Comparison of ENCODE assay signal across 8 cellular contexts in genomic region chr7:5641772-5642425, GRCh38. TPM values are rescaled to one million over a fixed set of nuclear protein-coding genes. Genes with fewer than 3 reads are reported as not detected.
A peak's percentile ranks its signal among the peaks of the same experiment; 100 is the strongest.
DNase-seq lines count a peak whose midpoint lies in the region; ATAC-seq, FAIRE-seq and TF ChIP-seq lines count a peak whose summit lies in the region.
"Not testable (repeated sequence)": the region's sequence is repeated elsewhere in the genome, so short reads cannot be mapped to it uniquely, and the experiment has no call there.

No MANE protein-coding gene starts in this region.

- not testable (repeated sequence) for H3K9me3 ChIP-seq in CD4-positive, alpha-beta T cell (ENCODE audit: control insufficient read depth, low read length); SK-N-MC (ENCODE audit: low read depth, low read length); right lobe of liver; spleen

- CTCF ChIA-PET in CD4-positive, alpha-beta T cell (lab: Charles Lee) = interaction anchor here (0.6 to 1.7 kb wide), 6 partner anchors 11 to 401 kb away, joined by 3 to 5 read pairs (median 4); no protein-coding TSS in a partner anchor
- CTCF ChIA-PET in activated CD8-positive, alpha-beta T cell treated with anti-CD3 and anti-CD28 coated beads for 36 hours (lab: Charles Lee) = interaction anchor here (1.1 to 3.5 kb wide), 5 partner anchors 23 to 276 kb away, joined by 3 to 13 read pairs (median 4); no protein-coding TSS in a partner anchor

- TF ChIP-seq POLR2A in right lobe of liver (IDR thresholded peaks at IDR 0.05); spleen (IDR thresholded peaks at IDR 0.05): not testable (repeated sequence)

- DNase-seq in CD4-positive, alpha-beta T cell = peak in 3 of 10 experiments; percentile 7 to 22 (median 10)
- DNase-seq in HTR-8/SVneo (ENCODE audit: insufficient read length, low spot score) (peak; percentile 37), astrocyte of the spinal cord (ENCODE audit: low read depth, low spot score) (peak; percentile 69), epithelial cell of prostate (ENCODE audit: low read depth, low spot score) (peak; percentile 80)
- DNase-seq in SK-N-MC (ENCODE audit: low read depth, low spot score); activated CD8-positive, alpha-beta T cell treated with anti-CD3 and anti-CD28 coated beads for 36 hours; right lobe of liver; spleen: not testable (repeated sequence)

- H3K36me3 ChIP-seq in SK-N-MC (ENCODE audit: insufficient read depth, low read length) (peaks cover 48% of the 10 kb centered on the region), right lobe of liver (peaks cover 0 to 12% (median 5%) of the 10 kb centered on the region in 4 donors), spleen (peaks cover 0 to 88% (median 42%) of the 10 kb centered on the region in 6 donors)

- ATAC-seq in CD4-positive, alpha-beta T cell (ENCODE audit: poor library complexity) = peak; percentile 86
- ATAC-seq in activated CD8-positive, alpha-beta T cell treated with anti-CD3 and anti-CD28 coated beads for 36 hours = peak; percentile 86
- peak in 3 of 4 donors; percentile 12 to 23 (median 15) for ATAC-seq in right lobe of liver

- not testable (repeated sequence) for H3K9ac ChIP-seq in SK-N-MC (ENCODE audit: insufficient read length)

- not testable (repeated sequence) for H3K9me3 Mint-ChIP-seq in CD4-positive, alpha-beta T cell; activated CD8-positive, alpha-beta T cell treated with anti-CD3 and anti-CD28 coated beads for 36 hours

- H3K4me1 Mint-ChIP-seq in CD4-positive, alpha-beta T cell (ENCODE audit: low read depth) = peaks cover 34% of the 10 kb centered on the region
- H3K4me1 Mint-ChIP-seq in activated CD8-positive, alpha-beta T cell treated with anti-CD3 and anti-CD28 coated beads for 36 hours (ENCODE audit: low read depth) = peaks cover 30% of the 10 kb centered on the region

- H3K27ac ChIP-seq in CD4-positive, alpha-beta T cell (ENCODE audit: low read depth, low read length); right lobe of liver: not testable (repeated sequence)
- peak overlapping the region; percentile 91 for H3K27ac ChIP-seq in SK-N-MC
- peak overlapping the region; percentile 68 for H3K27ac ChIP-seq in epithelial cell of prostate
- peak overlapping the region; percentile 6 to 78 (median 68) for H3K27ac ChIP-seq in spleen

- not testable (repeated sequence) for TF ChIP-seq CTCF in CD4-positive, alpha-beta T cell (IDR thresholded peaks at IDR 0.05); activated CD8-positive, alpha-beta T cell treated with anti-CD3 and anti-CD28 coated beads for 36 hours (IDR thresholded peaks at IDR 0.05); astrocyte of the spinal cord (IDR thresholded peaks at IDR 0.05; ENCODE audit: low read depth, low read length); right lobe of liver (IDR thresholded peaks at IDR 0.05); spleen (IDR thresholded peaks at IDR 0.05 in 8 of 11, conservative IDR thresholded peaks at IDR 0.05 in 3 of 11)

- peak overlapping the region; percentile 50 for H3K27ac Mint-ChIP-seq in CD4-positive, alpha-beta T cell
- H3K27ac Mint-ChIP-seq in activated CD8-positive, alpha-beta T cell treated with anti-CD3 and anti-CD28 coated beads for 36 hours = not testable (repeated sequence)

- peak overlapping the region; percentile 20 for H3K4me3 Mint-ChIP-seq in CD4-positive, alpha-beta T cell
- not testable (repeated sequence) for H3K4me3 Mint-ChIP-seq in activated CD8-positive, alpha-beta T cell treated with anti-CD3 and anti-CD28 coated beads for 36 hours

- FAIRE-seq in HTR-8/SVneo (lab: Jason Lieb, UNC) = not testable (repeated sequence)

- not testable (repeated sequence) for H3K4me3 ChIP-seq in SK-N-MC; astrocyte of the spinal cord (ENCODE audit: low read depth, low read length); right lobe of liver; spleen

- 71% methylated on average over 7 of the region's 10 CpGs for WGBS in right lobe of liver (ENCODE audit: insufficient coverage, low coverage, low lambda C conversion rate, missing lambda C conversion rate)
- 75 to 87% (median 81%) methylated on average over 10 of the region's 10 CpGs for WGBS in spleen, 5 donors

- in situ Hi-C loops in astrocyte of the spinal cord (cut with HindIII; ENCODE audit: low sequenced_read_pairs) = not testable (repeated sequence)

- H3K27me3 Mint-ChIP-seq in CD4-positive, alpha-beta T cell; activated CD8-positive, alpha-beta T cell treated with anti-CD3 and anti-CD28 coated beads for 36 hours: not testable (repeated sequence)

- peaks cover 88% of the 10 kb centered on the region for H3K36me3 Mint-ChIP-seq in CD4-positive, alpha-beta T cell (ENCODE audit: low read depth)
- H3K36me3 Mint-ChIP-seq in activated CD8-positive, alpha-beta T cell treated with anti-CD3 and anti-CD28 coated beads for 36 hours (ENCODE audit: low read depth) = peaks cover 48% of the 10 kb centered on the region

- intact Hi-C loops in CD4-positive, alpha-beta T cell (cut with DNase I, micrococcal nuclease) = loop anchor here in 1 of 2 experiments (10.0 kb wide), 1 partner anchor 63 kb away; no protein-coding TSS in a partner anchor
- intact Hi-C loops in activated CD8-positive, alpha-beta T cell treated with anti-CD3 and anti-CD28 coated beads for 36 hours (cut with micrococcal nuclease); right lobe of liver (cut with DNase I); spleen (cut with DNase I; ENCODE audit: low total_unique reads): not testable (repeated sequence)

- not testable (repeated sequence) for H3K27me3 ChIP-seq in CD4-positive, alpha-beta T cell (ENCODE audit: control insufficient read depth, insufficient read depth, low read length); right lobe of liver; spleen (replicated peaks in 1 of 7)

- POLR2A ChIA-PET in CD4-positive, alpha-beta T cell (lab: Charles Lee) = not testable (repeated sequence)
- POLR2A ChIA-PET in activated CD8-positive, alpha-beta T cell treated with anti-CD3 and anti-CD28 coated beads for 36 hours (lab: Charles Lee) = interaction anchor here (1.7 to 1.8 kb wide), 2 partner anchors 10 to 61 kb away, joined by 3 read pairs; no protein-coding TSS in a partner anchor

- H3K4me1 ChIP-seq in right lobe of liver = not testable (repeated sequence)
- H3K4me1 ChIP-seq in spleen = peaks cover 15 to 53% (median 43%) of the 10 kb centered on the region in 6 donors

RNA-seq across cellular contexts. Expression of gene FSCN1, which starts 49.3 kb away (rescaled TPM):
- total RNA-seq in CD4-positive, alpha-beta T cell = 1 to 10 TPM; 6.5 to 7.0 TPM
- total RNA-seq in activated CD8-positive, alpha-beta T cell treated with anti-CD3 and anti-CD28 coated beads for 36 hours = 10 to 100 TPM; 24.5 to 25.2 TPM
- total RNA-seq in right lobe of liver (10 to 100 TPM in 5 of 6 experiments, 1 to 10 TPM in 1; 9.1 to 26.2 (median 11.9) TPM), spleen (100 to 1,000 TPM in 4 of 7 donors, 10 to 100 TPM in 3; 63.8 to 162 (median 101) TPM)
- 10 to 100 TPM; 31.9 to 72.1 (median 33.5) TPM for polyA plus RNA-seq in spleen

Comparison
In these comparisons a context has a peak if more than half of its experiments do, and no peak if none do; other contexts are left out.
1. ATAC-seq: peak in every context shown above with its lines; median percentile 86 in CD4-positive, alpha-beta T cell; 86 in activated CD8-positive, alpha-beta T cell treated with anti-CD3 and anti-CD28 coated beads for 36 hours; 15 in right lobe of liver.